In the genomic region with DNA sequence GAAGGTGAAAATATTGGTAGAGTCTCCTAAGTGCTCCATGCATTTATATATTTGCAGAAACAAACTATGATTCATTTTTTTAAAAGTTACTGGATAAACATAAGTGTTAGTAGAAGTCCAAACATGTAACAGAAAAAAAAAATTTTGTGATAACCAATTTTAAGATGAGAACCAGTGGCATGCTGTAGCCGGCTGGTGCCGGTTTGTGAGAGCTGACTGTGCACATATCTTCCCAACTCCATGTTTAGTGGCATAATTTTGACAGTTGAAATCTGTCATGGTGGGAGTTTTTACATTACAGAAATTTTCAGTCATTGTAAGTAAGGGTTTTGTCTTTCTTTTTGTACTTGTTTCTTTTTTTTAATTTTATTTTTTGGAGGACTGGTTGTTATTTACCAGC, we compare ENCODE assay signal across 30 cellular contexts.
"Had no signal": no experiment of that assay in that cellular context is flagged by ENCODE, and none has a peak within 500 bp of the region (broad histone marks: within the 10 kb centered on the region; RNA-seq: fewer than 3 reads in every experiment).

No MANE protein-coding gene starts in this region.

- H3K4me1 Mint-ChIP-seq: central memory CD8-positive, alpha-beta T cell had no signal

- H3K27me3 ChIP-seq: ascending aorta, heart left ventricle had no signal

- H3K4me1 ChIP-seq: ascending aorta had no signal

- H3K4me3 ChIP-seq: ascending aorta, coronary artery, esophagus muscularis mucosa, gastroesophageal sphincter, heart left ventricle had no signal

- H3K27me3 Mint-ChIP-seq: activated B cell treated with CpG ODN at 0.5 μM for 24 hours; activated naive CD4-positive, alpha-beta T cell treated with anti-CD3 and anti-CD28 coated beads, Interleukin-2, amount 50 U/mL, for 24 hours; activated naive CD8-positive, alpha-beta T cell treated with anti-CD3 and anti-CD28 coated beads for 36 hours had no signal

- DNase-seq: activated B cell treated with CpG ODN at 0.5 μM for 24 hours; activated CD4-positive, alpha-beta T cell treated with anti-CD3 and anti-CD28 coated beads for 48 hours; activated CD4-positive, alpha-beta T cell treated with anti-CD3 and anti-CD28 coated beads, Interleukin-2, amount 50 U/mL, for 1 hour; activated CD4-positive, alpha-beta T cell treated with anti-CD3 and anti-CD28 coated beads, Interleukin-2, amount 50 U/mL, for 48 hours; activated CD8-positive, alpha-beta memory T cell treated with anti-CD3 and anti-CD28 coated beads for 24 hours; activated CD8-positive, alpha-beta T cell treated with anti-CD3 and anti-CD28 coated beads for 36 hours; activated effector memory CD4-positive, alpha-beta T cell treated with Interleukin-2 at 50 U/mL for 16 hours; activated gamma-delta T cell treated with Interleukin-2 at 50 U/mL for 16 hours; activated naive CD4-positive, alpha-beta T cell treated with anti-CD3 and anti-CD28 coated beads for 36 hours; activated naive CD8-positive, alpha-beta T cell treated with anti-CD3 and anti-CD28 coated beads for 36 hours; activated naive CD8-positive, alpha-beta T cell treated with anti-CD3 and anti-CD28 coated beads, Interleukin-2, amount 50 U/mL, for 24 hours; activated T-cell treated with anti-CD3 and anti-CD28 coated beads, Interleukin-2, amount 50 U/mL, for 4 hours; dorsolateral prefrontal cortex; effector memory CD4-positive, alpha-beta T cell; glutamatergic neuron; heart left ventricle; T-helper 1 cell; T-helper 17 cell; T1000; WERI-Rb-1 had no signal

- H3K9me3 Mint-ChIP-seq: activated B cell treated with CpG ODN at 0.5 μM for 24 hours; activated CD8-positive, alpha-beta T cell treated with anti-CD3 and anti-CD28 coated beads for 36 hours; activated naive CD4-positive, alpha-beta T cell treated with anti-CD3 and anti-CD28 coated beads for 36 hours; activated naive CD4-positive, alpha-beta T cell treated with anti-CD3 and anti-CD28 coated beads, Interleukin-2, amount 50 U/mL, for 24 hours; activated naive CD8-positive, alpha-beta T cell treated with anti-CD3 and anti-CD28 coated beads for 36 hours; activated naive CD8-positive, alpha-beta T cell treated with anti-CD3 and anti-CD28 coated beads, Interleukin-2, amount 50 U/mL, for 24 hours; activated T-cell treated with anti-CD3 and anti-CD28 coated beads, Interleukin-2, amount 50 U/mL, for 4 hours; activated T-helper 17 cell treated with anti-CD3 and anti-CD28 coated beads, Interleukin-2, amount 50 U/mL, for 72 hours; central memory CD8-positive, alpha-beta T cell; dendritic cell treated with granulocyte-macrophage colony-stimulating factor and Interleukin-4, amounts not matched to agents 40 ng/mL and 50 ng/mL, for 4 days; T-helper 2 cell treated with Interferon-gamma antibody and Interleukin-4, amounts not matched to agents 5 μg/mL and 100 μg/mL, for 36 hours had no signal

- H3K27ac ChIP-seq: ascending aorta, coronary artery, esophagus muscularis mucosa, gastroesophageal sphincter, heart left ventricle, WERI-Rb-1 had no signal

- H3K36me3 ChIP-seq: ascending aorta, esophagus muscularis mucosa, gastroesophageal sphincter, heart left ventricle, WERI-Rb-1 had no signal

- H3K27ac Mint-ChIP-seq: activated B cell treated with CpG ODN at 0.5 μM for 24 hours; activated CD8-positive, alpha-beta T cell treated with anti-CD3 and anti-CD28 coated beads for 36 hours; activated naive CD4-positive, alpha-beta T cell treated with anti-CD3 and anti-CD28 coated beads for 36 hours; activated naive CD4-positive, alpha-beta T cell treated with anti-CD3 and anti-CD28 coated beads, Interleukin-2, amount 50 U/mL, for 24 hours; activated naive CD8-positive, alpha-beta T cell treated with anti-CD3 and anti-CD28 coated beads for 36 hours; activated naive CD8-positive, alpha-beta T cell treated with anti-CD3 and anti-CD28 coated beads, Interleukin-2, amount 50 U/mL, for 24 hours; activated T-helper 17 cell treated with anti-CD3 and anti-CD28 coated beads, Interleukin-2, amount 50 U/mL, for 72 hours; dendritic cell treated with granulocyte-macrophage colony-stimulating factor and Interleukin-4, amounts not matched to agents 40 ng/mL and 50 ng/mL, for 4 days; T-helper 17 cell; T-helper 2 cell treated with Interferon-gamma antibody and Interleukin-4, amounts not matched to agents 5 μg/mL and 100 μg/mL, for 36 hours had no signal

- H3K4me3 Mint-ChIP-seq: activated B cell treated with CpG ODN at 0.5 μM for 24 hours; activated CD8-positive, alpha-beta T cell treated with anti-CD3 and anti-CD28 coated beads for 36 hours; activated naive CD4-positive, alpha-beta T cell treated with anti-CD3 and anti-CD28 coated beads for 36 hours; activated naive CD4-positive, alpha-beta T cell treated with anti-CD3 and anti-CD28 coated beads, Interleukin-2, amount 50 U/mL, for 24 hours; activated naive CD8-positive, alpha-beta T cell treated with anti-CD3 and anti-CD28 coated beads for 36 hours; activated naive CD8-positive, alpha-beta T cell treated with anti-CD3 and anti-CD28 coated beads, Interleukin-2, amount 50 U/mL, for 24 hours; activated T-cell treated with anti-CD3 and anti-CD28 coated beads, Interleukin-2, amount 50 U/mL, for 4 hours; activated T-helper 17 cell treated with anti-CD3 and anti-CD28 coated beads, Interleukin-2, amount 50 U/mL, for 72 hours; brain; central memory CD8-positive, alpha-beta T cell; dendritic cell treated with granulocyte-macrophage colony-stimulating factor and Interleukin-4, amounts not matched to agents 40 ng/mL and 50 ng/mL, for 4 days; T-helper 17 cell; T-helper 2 cell treated with Interferon-gamma antibody and Interleukin-4, amounts not matched to agents 5 μg/mL and 100 μg/mL, for 36 hours had no signal

- H3K9me3 ChIP-seq: ascending aorta, esophagus muscularis mucosa, gastroesophageal sphincter, heart left ventricle had no signal

- H3K36me3 Mint-ChIP-seq: activated naive CD8-positive, alpha-beta T cell treated with anti-CD3 and anti-CD28 coated beads for 36 hours; brain had no signal
